Comparison of ENCODE assay signal across 8 cellular contexts in genomic region chr11:67289651-67290479, GRCh38. TPM values are rescaled to one million over a fixed set of nuclear protein-coding genes. Genes with fewer than 3 reads are reported as not detected.
DNase-seq lines count a peak whose midpoint lies in the region; ATAC-seq, FAIRE-seq and TF ChIP-seq lines count a peak whose summit lies in the region.

No MANE protein-coding gene starts in this region.

- peak overlapping the region; percentile 82 for H3K4me2 ChIP-seq in keratinocyte (ENCODE audit: control insufficient read depth, extremely low read depth, insufficient read depth, low read depth, low read length)

- H3K27me3 ChIP-seq in ACC112 (ENCODE audit: insufficient read depth, low read length) = no peaks in the 10 kb centered on the region
- H3K27me3 ChIP-seq in keratinocyte (ENCODE audit: control insufficient read depth, extremely low read depth, insufficient read depth, low read length) = no peaks in the 10 kb centered on the region
- no peaks in the 10 kb centered on the region for H3K27me3 ChIP-seq in subcutaneous abdominal adipose tissue (ENCODE audit: control insufficient read depth in 5 of 5, insufficient read depth in 4 of 5, low read length in 5 of 5)

- no peaks in the 10 kb centered on the region for H4K20me1 ChIP-seq in keratinocyte (ENCODE audit: control insufficient read depth, extremely low read depth, insufficient read depth, low read length)

- dilution Hi-C loops in keratinocyte (cut with MboI; ENCODE audit: extremely low pct_ligation_motif_present, low sequenced_read_pairs) = no loop called here

- DNase-seq in astrocyte of the hippocampus (ENCODE audit: low read depth, low spot score) = peak; percentile 49
- DNase-seq in keratinocyte (ENCODE audit: low read depth, low spot score) = no peak
- no peak for DNase-seq in superior temporal gyrus (ENCODE audit: extremely low spot score)
- no peak for DNase-seq in NCI-H1105 treated with DMSO at 0.1 percent for 48 hours (lab: John Stamatoyannopoulos, UW)

- H2AFZ ChIP-seq in ACC112 (ENCODE audit: low read length, unreplicated experiment) = no peak overlapping the region
- no peak overlapping the region for H2AFZ ChIP-seq in keratinocyte (ENCODE audit: control insufficient read depth, low read length)

- H3K36me3 ChIP-seq in ACC112 (ENCODE audit: insufficient read depth, low read length) = peaks cover 21% of the 10 kb centered on the region
- H3K36me3 ChIP-seq in keratinocyte (ENCODE audit: control insufficient read depth in 2 of 2, extremely low read depth in 1 of 2, insufficient read depth in 2 of 2, low read length in 2 of 2) = peaks cover 16 to 33% of the 10 kb centered on the region in 2 experiments
- H3K36me3 ChIP-seq in subcutaneous abdominal adipose tissue (ENCODE audit: control insufficient read depth in 5 of 5, insufficient read depth in 5 of 5, low read length in 5 of 5) = peaks cover 0 to 46% (median 33%) of the 10 kb centered on the region in 5 donors

- peaks cover 29% of the 10 kb centered on the region for H3K79me2 ChIP-seq in ACC112 (ENCODE audit: control insufficient read depth, insufficient read depth, low read length, unreplicated experiment)
- peaks cover 33% of the 10 kb centered on the region for H3K79me2 ChIP-seq in keratinocyte (ENCODE audit: control insufficient read depth, insufficient read depth, low read length)

- H3K9me1 ChIP-seq in keratinocyte (ENCODE audit: control insufficient read depth, extremely low read depth, insufficient read depth, low read length) = no peaks in the 10 kb centered on the region

- no peak for FAIRE-seq in keratinocyte (lab: Jason Lieb, UNC)

- ATAC-seq in HG02571 (IDR thresholded peaks at IDR 0.05; ENCODE audit: unreplicated experiment) (peak; percentile 2), GM19455 (IDR thresholded peaks at IDR 0.05; ENCODE audit: unreplicated experiment) (no peak)

- no peaks in the 10 kb centered on the region for H3K9me3 ChIP-seq in keratinocyte (ENCODE audit: control insufficient read depth, low read depth, low read length)
- H3K9me3 ChIP-seq in subcutaneous abdominal adipose tissue (ENCODE audit: control insufficient read depth in 5 of 5, low read length in 5 of 5) = no peaks in the 10 kb centered on the region

- TF ChIP-seq CTCF in keratinocyte (optimal IDR thresholded peaks at IDR 0.05 in 1 of 3, IDR thresholded peaks at IDR 0.05 in 1 of 3, conservative IDR thresholded peaks at IDR 0.05 in 1 of 3; ENCODE audit: extremely low read depth in 1 of 3, insufficient read depth in 2 of 3, low read length in 3 of 3) = no peak

- peak overlapping the region; percentile 84 for H3K9ac ChIP-seq in keratinocyte (ENCODE audit: control insufficient read depth, extremely low read depth, insufficient read depth, low read length)
- H3K9ac ChIP-seq in subcutaneous abdominal adipose tissue (ENCODE audit: low read length in 5 of 5) = peak overlapping the region in 3 of 5 donors; percentile 35 to 80 (median 53)

- H3K27ac ChIP-seq in ACC112 (ENCODE audit: low read depth, low read length) = 0 out of 2 replicates have a peak overlapping the region, but pooled peaks have one; percentile 10
- H3K27ac ChIP-seq in keratinocyte (ENCODE audit: control insufficient read depth, insufficient read depth, low read length) = peak overlapping the region; percentile 58
- no peak overlapping the region for H3K27ac ChIP-seq in subcutaneous abdominal adipose tissue (ENCODE audit: low read depth, low read length)

- peaks cover 36% of the 10 kb centered on the region for H3K4me1 ChIP-seq in ACC112 (ENCODE audit: control insufficient read depth, insufficient read depth, low read length, unreplicated experiment)
- H3K4me1 ChIP-seq in keratinocyte (ENCODE audit: control insufficient read depth, extremely low read depth, insufficient read depth, low read length) = peaks cover 33% of the 10 kb centered on the region
- peaks cover 9 to 65% (median 54%) of the 10 kb centered on the region in 5 donors for H3K4me1 ChIP-seq in subcutaneous abdominal adipose tissue (ENCODE audit: control insufficient read depth in 5 of 5, insufficient read depth in 5 of 5, low read length in 5 of 5)

- H3K4me3 ChIP-seq in ACC112 (ENCODE audit: low read depth, low read length) (peak overlapping the region; percentile 90), keratinocyte (ENCODE audit: control insufficient read depth in 2 of 3, extremely low read depth in 1 of 3, insufficient read depth in 2 of 3, low read depth in 1 of 3, low read length in 3 of 3) (peak overlapping the region; percentile 64 to 85 (median 76)), subcutaneous abdominal adipose tissue (ENCODE audit: low read depth in 1 of 5, low read length in 5 of 5) (peak overlapping the region; percentile 53 to 74 (median 70))

RNA-seq across cellular contexts. Expression of gene ANKRD13D, which starts 0.8 kb away (rescaled TPM):
- 18.1 to 40.1 TPM (median 25.0 TPM) in 3 replicates for polyA plus RNA-seq in keratinocyte
- polyA plus RNA-seq in keratinocyte (2011; ENCODE audit: low read depth) = 26.3 TPM
- polyA plus RNA-seq in keratinocyte (2011; cell fraction: cytosol; rRNA removed) = 11.4 and 22.0 TPM in 2 replicates
- 58.2 and 67.9 TPM in 2 replicates for polyA plus RNA-seq in keratinocyte (2011; cell fraction: nucleus; rRNA removed)
- 16.9 and 35.5 TPM in 2 replicates for polyA plus RNA-seq in keratinocyte (2012; ENCODE audit: low replicate concordance)
- polyA minus RNA-seq in keratinocyte = 18.7 to 32.6 TPM (median 20.1 TPM) in 3 replicates
- polyA minus RNA-seq in keratinocyte (2011; cell fraction: cytosol; rRNA and poly(A)+ RNA removed) = 17.8 TPM
- polyA minus RNA-seq in keratinocyte (2011; cell fraction: nucleus; rRNA and poly(A)+ RNA removed) = 29.3 and 30.3 TPM in 2 replicates

RNA-seq across cellular contexts. Expression of gene SSH3, which starts 13.5 kb away (rescaled TPM):
- polyA plus RNA-seq in keratinocyte = 20.5 to 39.2 TPM (median 24.8 TPM) in 3 replicates
- 11.2 TPM for polyA plus RNA-seq in keratinocyte (2011; ENCODE audit: low read depth)
- 12.1 and 25.9 TPM in 2 replicates for polyA plus RNA-seq in keratinocyte (2011; cell fraction: cytosol; rRNA removed)
- polyA plus RNA-seq in keratinocyte (2011; cell fraction: nucleus; rRNA removed) = 55.6 and 73.3 TPM in 2 replicates
- 42.9 and 52.4 TPM in 2 replicates for polyA plus RNA-seq in keratinocyte (2012; ENCODE audit: low replicate concordance)
- polyA minus RNA-seq in keratinocyte = 22.4 to 37.8 TPM (median 30.0 TPM) in 3 replicates
- 49.9 TPM for polyA minus RNA-seq in keratinocyte (2011; cell fraction: cytosol; rRNA and poly(A)+ RNA removed)
- 29.0 and 32.8 TPM in 2 replicates for polyA minus RNA-seq in keratinocyte (2011; cell fraction: nucleus; rRNA and poly(A)+ RNA removed)

RNA-seq across cellular contexts. Expression of gene GRK2, which starts 23.6 kb away (rescaled TPM):
- 21.1 to 29.2 TPM (median 23.3 TPM) in 3 replicates for polyA plus RNA-seq in keratinocyte
- polyA plus RNA-seq in keratinocyte (2011; ENCODE audit: low read depth) = 72.4 TPM
- 15.4 and 26.0 TPM in 2 replicates for polyA plus RNA-seq in keratinocyte (2011; cell fraction: cytosol; rRNA removed)
- polyA plus RNA-seq in keratinocyte (2011; cell fraction: nucleus; rRNA removed) = 38.5 and 51.4 TPM in 2 replicates
- polyA plus RNA-seq in keratinocyte (2012; ENCODE audit: low replicate concordance) = 26.4 and 42.3 TPM in 2 replicates
- polyA minus RNA-seq in keratinocyte = 28.1 to 136 TPM (median 33.8 TPM) in 3 replicates
- polyA minus RNA-seq in keratinocyte (2011; cell fraction: cytosol; rRNA and poly(A)+ RNA removed) = 62.0 TPM
- 26.1 and 27.0 TPM in 2 replicates for polyA minus RNA-seq in keratinocyte (2011; cell fraction: nucleus; rRNA and poly(A)+ RNA removed)
